1 cellular context compared by ENCODE assay signal in the genomic region with DNA sequence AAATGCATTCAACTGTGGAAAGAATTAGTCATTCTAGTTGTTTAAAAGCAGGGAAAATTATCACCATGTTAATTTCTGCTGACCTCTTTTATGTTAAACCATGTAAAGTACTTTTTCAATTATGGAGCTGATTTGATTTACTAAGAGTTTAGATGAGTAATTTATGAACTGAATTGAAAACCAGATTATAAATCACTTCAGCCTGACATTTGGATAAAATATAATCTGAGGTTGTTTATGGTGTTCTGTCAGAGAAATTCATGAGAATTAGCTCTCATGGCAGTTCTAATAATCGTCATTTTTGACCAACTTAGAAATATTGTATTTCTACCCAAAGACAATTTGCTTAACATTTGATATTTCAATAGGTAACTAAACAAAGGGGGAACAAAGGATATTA.
A peak's percentile ranks its signal among the peaks of the same experiment; 100 is the strongest.
TF ChIP-seq lines count a peak whose summit lies in the region.

No MANE protein-coding gene starts in this region.

TF ChIP-seq in SK-N-SH treated with all-trans-retinoic acid at 6 μM for 48 hours, 23 proteins besides CTCF, POLR2A, EP300 and RAD21 (continued from another document):
- TF ChIP-seq, protein P1, sequence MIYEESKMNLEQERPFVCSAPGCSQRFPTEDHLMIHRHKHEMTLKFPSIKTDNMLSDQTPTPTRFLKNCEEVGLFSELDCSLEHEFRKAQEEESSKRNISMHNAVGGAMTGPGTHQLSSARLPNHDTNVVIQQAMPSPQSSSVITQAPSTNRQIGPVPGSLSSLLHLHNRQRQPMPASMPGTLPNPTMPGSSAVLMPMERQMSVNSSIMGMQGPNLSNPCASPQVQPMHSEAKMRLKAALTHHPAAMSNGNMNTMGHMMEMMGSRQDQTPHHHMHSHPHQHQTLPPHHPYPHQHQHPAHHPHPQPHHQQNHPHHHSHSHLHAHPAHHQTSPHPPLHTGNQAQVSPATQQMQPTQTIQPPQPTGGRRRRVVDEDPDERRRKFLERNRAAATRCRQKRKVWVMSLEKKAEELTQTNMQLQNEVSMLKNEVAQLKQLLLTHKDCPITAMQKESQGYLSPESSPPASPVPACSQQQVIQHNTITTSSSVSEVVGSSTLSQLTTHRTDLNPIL (CRISPR knock-in tag; IDR thresholded peaks at IDR 0.05; ENCODE audit: low read depth), result no peak
- TF ChIP-seq CSDC2 (CRISPR knock-in tag; IDR thresholded peaks at IDR 0.05), result no peak
- peak; percentile 81 for TF ChIP-seq ISL1 (CRISPR knock-in tag; IDR thresholded peaks at IDR 0.05)
